In genomic region chr2:47223980-47224379, GRCh38 we compare ENCODE assay signal across 1 cellular context.
TF ChIP-seq lines count a peak whose summit lies in the region.

No MANE protein-coding gene starts in this region.

TF ChIP-seq in GM23338, 12 proteins besides CTCF, POLR2A, EP300 and RAD21 (continued from another document):
- TF ChIP-seq ZNF462 (CRISPR knock-in tag; IDR thresholded peaks at IDR 0.05) (no peak), EZH2 (IDR thresholded peaks at IDR 0.05; ENCODE audit: low read depth, unreplicated experiment) (no peak), EZH2phosphoT487 (IDR thresholded peaks at IDR 0.05; ENCODE audit: unreplicated experiment) (no peak), STAT1 (IDR thresholded peaks at IDR 0.05; ENCODE audit: unreplicated experiment) (no peak), ZNF114 (CRISPR knock-in tag; IDR thresholded peaks at IDR 0.05) (no peak), POLR2AphosphoS5 (IDR thresholded peaks at IDR 0.05; ENCODE audit: low read depth) (no peak), CREB1 (CRISPR knock-in tag; IDR thresholded peaks at IDR 0.05; ENCODE audit: low read depth) (no peak), NANOG (IDR thresholded peaks at IDR 0.05; ENCODE audit: borderline replicate concordance) (no peak), JUNB (IDR thresholded peaks at IDR 0.05; ENCODE audit: unreplicated experiment) (no peak)
- TF ChIP-seq, protein P1, sequence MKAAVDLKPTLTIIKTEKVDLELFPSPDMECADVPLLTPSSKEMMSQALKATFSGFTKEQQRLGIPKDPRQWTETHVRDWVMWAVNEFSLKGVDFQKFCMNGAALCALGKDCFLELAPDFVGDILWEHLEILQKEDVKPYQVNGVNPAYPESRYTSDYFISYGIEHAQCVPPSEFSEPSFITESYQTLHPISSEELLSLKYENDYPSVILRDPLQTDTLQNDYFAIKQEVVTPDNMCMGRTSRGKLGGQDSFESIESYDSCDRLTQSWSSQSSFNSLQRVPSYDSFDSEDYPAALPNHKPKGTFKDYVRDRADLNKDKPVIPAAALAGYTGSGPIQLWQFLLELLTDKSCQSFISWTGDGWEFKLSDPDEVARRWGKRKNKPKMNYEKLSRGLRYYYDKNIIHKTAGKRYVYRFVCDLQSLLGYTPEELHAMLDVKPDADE (IDR thresholded peaks at IDR 0.05), result no peak
- TF ChIP-seq, protein P2, sequence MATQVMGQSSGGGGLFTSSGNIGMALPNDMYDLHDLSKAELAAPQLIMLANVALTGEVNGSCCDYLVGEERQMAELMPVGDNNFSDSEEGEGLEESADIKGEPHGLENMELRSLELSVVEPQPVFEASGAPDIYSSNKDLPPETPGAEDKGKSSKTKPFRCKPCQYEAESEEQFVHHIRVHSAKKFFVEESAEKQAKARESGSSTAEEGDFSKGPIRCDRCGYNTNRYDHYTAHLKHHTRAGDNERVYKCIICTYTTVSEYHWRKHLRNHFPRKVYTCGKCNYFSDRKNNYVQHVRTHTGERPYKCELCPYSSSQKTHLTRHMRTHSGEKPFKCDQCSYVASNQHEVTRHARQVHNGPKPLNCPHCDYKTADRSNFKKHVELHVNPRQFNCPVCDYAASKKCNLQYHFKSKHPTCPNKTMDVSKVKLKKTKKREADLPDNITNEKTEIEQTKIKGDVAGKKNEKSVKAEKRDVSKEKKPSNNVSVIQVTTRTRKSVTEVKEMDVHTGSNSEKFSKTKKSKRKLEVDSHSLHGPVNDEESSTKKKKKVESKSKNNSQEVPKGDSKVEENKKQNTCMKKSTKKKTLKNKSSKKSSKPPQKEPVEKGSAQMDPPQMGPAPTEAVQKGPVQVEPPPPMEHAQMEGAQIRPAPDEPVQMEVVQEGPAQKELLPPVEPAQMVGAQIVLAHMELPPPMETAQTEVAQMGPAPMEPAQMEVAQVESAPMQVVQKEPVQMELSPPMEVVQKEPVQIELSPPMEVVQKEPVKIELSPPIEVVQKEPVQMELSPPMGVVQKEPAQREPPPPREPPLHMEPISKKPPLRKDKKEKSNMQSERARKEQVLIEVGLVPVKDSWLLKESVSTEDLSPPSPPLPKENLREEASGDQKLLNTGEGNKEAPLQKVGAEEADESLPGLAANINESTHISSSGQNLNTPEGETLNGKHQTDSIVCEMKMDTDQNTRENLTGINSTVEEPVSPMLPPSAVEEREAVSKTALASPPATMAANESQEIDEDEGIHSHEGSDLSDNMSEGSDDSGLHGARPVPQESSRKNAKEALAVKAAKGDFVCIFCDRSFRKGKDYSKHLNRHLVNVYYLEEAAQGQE (IDR thresholded peaks at IDR 0.05; ENCODE audit: unreplicated experiment), result no peak
